In genomic region chr1:227343201-227343600, GRCh38 we compare ENCODE assay signal across 1 cellular context.
TF ChIP-seq lines count a peak whose summit lies in the region.

No MANE protein-coding gene starts in this region.

TF ChIP-seq in K562, 482 proteins besides CTCF, POLR2A, EP300 and RAD21:
- TF ChIP-seq PHF8 (IDR thresholded peaks at IDR 0.05; ENCODE audit: borderline replicate concordance, low read length), result no peak
- peak; percentile 12 for TF ChIP-seq TAF9B (IDR thresholded peaks at IDR 0.05; ENCODE audit: partially characterized antibody)
- TF ChIP-seq NCOR1 (IDR thresholded peaks at IDR 0.05), result no peak
- no peak for TF ChIP-seq HEY1 (CRISPR knock-in tag; IDR thresholded peaks at IDR 0.05; ENCODE audit: borderline replicate concordance)
- TF ChIP-seq KAT2B (IDR thresholded peaks at IDR 0.05; ENCODE audit: low read depth, low read length), result no peak
- no peak for TF ChIP-seq REST (CRISPR knock-in tag; IDR thresholded peaks at IDR 0.05; ENCODE audit: low read depth)
- TF ChIP-seq ZNF655 (CRISPR knock-in tag; IDR thresholded peaks at IDR 0.05), result no peak
- no peak for TF ChIP-seq ZZZ3 (IDR thresholded peaks at IDR 0.05)
- TF ChIP-seq ZNF639 (CRISPR knock-in tag; conservative IDR thresholded peaks at IDR 0.05 in 1 of 2, IDR thresholded peaks at IDR 0.05 in 1 of 2), result no peak
